In the genomic region with DNA sequence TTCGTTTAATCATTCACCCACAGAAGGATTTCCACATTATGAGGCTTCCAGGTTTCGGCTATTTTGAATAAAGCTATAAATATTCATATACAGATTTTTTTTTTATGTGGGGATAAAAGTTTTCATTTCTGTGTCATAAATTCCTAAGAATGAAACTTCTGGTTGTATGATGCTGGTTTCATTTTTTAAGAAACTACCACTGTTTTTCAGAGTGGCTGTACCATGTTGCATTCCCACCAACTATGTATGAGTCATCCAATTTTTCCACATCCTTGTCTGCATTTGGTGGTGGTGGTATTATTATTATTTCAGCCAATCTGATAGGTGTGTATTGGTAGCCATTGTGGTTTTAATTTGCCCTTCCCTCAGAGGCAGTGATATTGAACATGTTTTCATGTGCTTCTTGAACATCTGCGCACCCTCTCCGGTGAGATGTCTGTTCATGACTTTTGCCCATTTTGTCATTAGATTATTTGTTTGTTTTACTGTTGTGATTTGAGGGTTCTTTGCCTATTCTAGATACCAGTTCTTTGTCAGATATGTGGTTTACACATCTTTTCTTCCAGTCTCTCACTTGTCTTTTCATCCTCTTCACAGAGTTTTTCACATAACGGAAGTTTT, we compare ENCODE assay signal across 13 cellular contexts.
A peak's percentile ranks its signal among the peaks of the same experiment; 100 is the strongest.
DNase-seq lines count a peak whose midpoint lies in the region; ATAC-seq and TF ChIP-seq lines count a peak whose summit lies in the region.
"Had no signal": no experiment of that assay in that cellular context is flagged by ENCODE, and none has a peak within 500 bp of the region (broad histone marks: within the 10 kb centered on the region; RNA-seq: fewer than 3 reads in every experiment).

No MANE protein-coding gene starts in this region.

- no peak overlapping the region for H3K4me2 ChIP-seq in fibroblast of lung (ENCODE audit: extremely low read depth, insufficient read depth, low read length)

- no peak for ATAC-seq in naive thymus-derived CD8-positive, alpha-beta T cell
- ATAC-seq: PC-3 had no signal

- H3K4me3 ChIP-seq in adipocyte (ENCODE audit: low read length) (no peak overlapping the region), fibroblast of lung (replicated peaks in 1 of 4; ENCODE audit: control extremely low read depth in 1 of 4, insufficient read depth in 1 of 4, low read depth in 3 of 4, low read length in 4 of 4) (no peak overlapping the region), ascending aorta (no peak overlapping the region)

- no peak overlapping the region for H3K4me3 Mint-ChIP-seq in naive thymus-derived CD8-positive, alpha-beta T cell
- H3K4me3 Mint-ChIP-seq: CD4-positive, CD25-positive, alpha-beta regulatory T cell had no signal

- no peak overlapping the region for H3K27ac Mint-ChIP-seq in naive thymus-derived CD8-positive, alpha-beta T cell
- H3K27ac Mint-ChIP-seq: CD4-positive, CD25-positive, alpha-beta regulatory T cell had no signal

- H3K4me1 Mint-ChIP-seq in naive thymus-derived CD8-positive, alpha-beta T cell: no peaks in the 10 kb centered on the region
- H3K4me1 Mint-ChIP-seq: CD4-positive, CD25-positive, alpha-beta regulatory T cell had no signal

- no peaks in the 10 kb centered on the region for H3K79me2 ChIP-seq in fibroblast of lung (ENCODE audit: control insufficient read depth, insufficient read depth, low read length)

- H3K36me3 Mint-ChIP-seq in naive thymus-derived CD8-positive, alpha-beta T cell: no peaks in the 10 kb centered on the region
- H3K36me3 Mint-ChIP-seq: CD4-positive, CD25-positive, alpha-beta regulatory T cell had no signal

- H2AFZ ChIP-seq in fibroblast of lung (ENCODE audit: low read length): no peak overlapping the region

- H3K9me3 Mint-ChIP-seq in naive thymus-derived CD8-positive, alpha-beta T cell: peaks cover 0 to 2% (median 0%) of the 10 kb centered on the region in 9 donors

- H3K27ac ChIP-seq in fibroblast of lung (ENCODE audit: insufficient read depth, low read length) (no peak overlapping the region), ascending aorta (no peak overlapping the region)

- no peaks in the 10 kb centered on the region for H3K9me3 ChIP-seq in adipocyte (ENCODE audit: control insufficient read depth, low read length)
- H3K9me3 ChIP-seq in fibroblast of lung (ENCODE audit: control insufficient read depth, insufficient read depth, low read depth, low read length): no peaks in the 10 kb centered on the region
- no peaks in the 10 kb centered on the region for H3K9me3 ChIP-seq in ascending aorta

- DNase-seq in stimulated activated CD4-positive, alpha-beta T cell treated with anti-CD3 and anti-CD28 coated beads, Interleukin-15, amount 100 ng/mL, for 24 hours: peak; percentile 2
- no peak for DNase-seq in stimulated activated CD4-positive, alpha-beta T cell treated with anti-CD3 and anti-CD28 coated beads, Interleukin-4, amount 100 ng/mL, for 4 hours
- DNase-seq in adipocyte (ENCODE audit: low read depth): peak; percentile 51
- peak; percentile 27 to 71 for DNase-seq in fibroblast of lung (ENCODE audit: low read depth in 2 of 2)
- DNase-seq in NCI-H1105 treated with DMSO at 0.1 percent for 48 hours (lab: John Stamatoyannopoulos, UW): no peak
- no peak for DNase-seq in ascending aorta (ENCODE audit: low spot score in 2 of 2)
- no peak for DNase-seq in naive thymus-derived CD8-positive, alpha-beta T cell
- DNase-seq: CD4-positive, CD25-positive, alpha-beta regulatory T cell; DND-41; KBM-7; NCI-H1048; NCI-H1694; PC-3 had no signal

- H3K4me1 ChIP-seq in adipocyte (ENCODE audit: control insufficient read depth, insufficient read depth, low read length): peaks cover 14% of the 10 kb centered on the region
- H3K4me1 ChIP-seq in fibroblast of lung (ENCODE audit: control insufficient read depth, extremely low read depth, insufficient read depth, low read length): no peaks in the 10 kb centered on the region
- no peaks in the 10 kb centered on the region for H3K4me1 ChIP-seq in ascending aorta

- no peaks in the 10 kb centered on the region for H4K20me1 ChIP-seq in fibroblast of lung (ENCODE audit: control insufficient read depth, extremely low read depth, insufficient read depth, low read length)

- intact Hi-C loops in ascending aorta (cut with DNase I): loop anchor here (5.0 kb wide), 1 partner anchor 74 kb away; a partner anchor contains a TSS

- H3K9ac ChIP-seq in adipocyte (ENCODE audit: low read length): no peak overlapping the region
- no peak overlapping the region for H3K9ac ChIP-seq in fibroblast of lung (ENCODE audit: insufficient read depth, low read length)

- H3K27me3 ChIP-seq in adipocyte (replicated peaks; ENCODE audit: control insufficient read depth, insufficient read depth, low read length) (no peaks in the 10 kb centered on the region), fibroblast of lung (ENCODE audit: control insufficient read depth, insufficient read depth, low read length) (no peaks in the 10 kb centered on the region), ascending aorta (no peaks in the 10 kb centered on the region)

- H3K36me3 ChIP-seq in adipocyte (ENCODE audit: control insufficient read depth, insufficient read depth, low read length, severe bottlenecking): no peaks in the 10 kb centered on the region
- no peaks in the 10 kb centered on the region for H3K36me3 ChIP-seq in fibroblast of lung (ENCODE audit: control insufficient read depth, insufficient read depth, low read length)
- no peaks in the 10 kb centered on the region for H3K36me3 ChIP-seq in ascending aorta

- no peak for TF ChIP-seq CTCF in fibroblast of lung (conservative IDR thresholded peaks at IDR 0.05 in 1 of 2, IDR thresholded peaks at IDR 0.05 in 1 of 2; ENCODE audit: low read depth in 1 of 2, low read length in 2 of 2)
- no peak for TF ChIP-seq CTCF in ascending aorta (IDR thresholded peaks at IDR 0.05)

- POLR2A ChIA-PET in naive thymus-derived CD8-positive, alpha-beta T cell (lab: Charles Lee): no interaction called here

- peaks cover 0 to 5% (median 0%) of the 10 kb centered on the region in 5 donors for H3K27me3 Mint-ChIP-seq in naive thymus-derived CD8-positive, alpha-beta T cell

Comparison
In these comparisons a context has a peak if more than half of its experiments do, and no peak if none do; other contexts are left out.
1. DNase-seq: peak in stimulated activated CD4-positive, alpha-beta T cell treated with anti-CD3 and anti-CD28 coated beads, Interleukin-15, amount 100 ng/mL, for 24 hours (single experiment), adipocyte (single experiment) and fibroblast of lung (2 of 2); none in stimulated activated CD4-positive, alpha-beta T cell treated with anti-CD3 and anti-CD28 coated beads, Interleukin-4, amount 100 ng/mL, for 4 hours (0 of 2), NCI-H1105 treated with DMSO at 0.1 percent for 48 hours (single experiment), ascending aorta (0 of 2) and naive thymus-derived CD8-positive, alpha-beta T cell (0 of 10).